8 cellular contexts compared by ENCODE assay signal in genomic region chr6:4017847-4018193, GRCh38.
A peak's percentile ranks its signal among the peaks of the same experiment; 100 is the strongest.
DNase-seq lines count a peak whose midpoint lies in the region; TF ChIP-seq lines count a peak whose summit lies in the region.

No MANE protein-coding gene starts in this region.

- peaks cover 12 to 24% (median 16%) of the 10 kb centered on the region in 11 experiments for H3K36me3 ChIP-seq in BLaER1 treated with 17β-estradiol and CSF1 and Interleukin-3, amounts not matched to agents 10 nM and 100 nM
- H3K36me3 ChIP-seq in transverse colon: no peaks in the 10 kb centered on the region

- TF ChIP-seq CTCF in GM20000 (IDR thresholded peaks at IDR 0.05; ENCODE audit: extremely low read depth, missing control alignments): no peak
- TF ChIP-seq CTCF in brain (conservative IDR thresholded peaks at IDR 0.05): no peak
- no peak for TF ChIP-seq CTCF in lower leg skin (IDR thresholded peaks at IDR 0.05)
- no peak for TF ChIP-seq CTCF in transverse colon (IDR thresholded peaks at IDR 0.05)

- H3K27me3 Mint-ChIP-seq in brain: peaks cover 12% of the 10 kb centered on the region

- peak overlapping the region; percentile 81 to 97 (median 93) for H3K9ac ChIP-seq in BLaER1 treated with 17β-estradiol and CSF1 and Interleukin-3, amounts not matched to agents 10 nM and 100 nM

- H3K27ac ChIP-seq in BLaER1 treated with 17β-estradiol and CSF1 and Interleukin-3, amounts not matched to agents 10 nM and 100 nM: peak overlapping the region; percentile 78 to 98 (median 94)
- peak overlapping the region; percentile 95 to 100 (median 99) for H3K27ac ChIP-seq in transverse colon

- intact Hi-C loops in lower leg skin (cut with DNase I; ENCODE audit: low total_unique reads): no loop called here
- intact Hi-C loops in transverse colon (cut with DNase I; ENCODE audit: low total_unique reads): no loop called here

- peak overlapping the region; percentile 66 to 88 (median 78) for H3K4me3 ChIP-seq in BLaER1 treated with 17β-estradiol and CSF1 and Interleukin-3, amounts not matched to agents 10 nM and 100 nM
- H3K4me3 ChIP-seq in lower leg skin (ENCODE audit: low read depth, poor library complexity, severe bottlenecking) (peak overlapping the region; percentile 75), transverse colon (peak overlapping the region; percentile 47 to 93 (median 76))

- in situ Hi-C loops in transverse colon (cut with MboI; ENCODE audit: low pct_ligation_motif_present in 1 of 4, low pct_unique_long_range_greater_than_20kb in 1 of 4, low sequenced_read_pairs in 3 of 4): no loop called here

- peaks cover 0 to 13% (median 6%) of the 10 kb centered on the region in 5 experiments for H3K9me3 Mint-ChIP-seq in brain

- TF ChIP-seq EP300 in transverse colon (IDR thresholded peaks at IDR 0.05; ENCODE audit: low read depth): no peak

- H3K27me3 ChIP-seq in BLaER1 treated with 17β-estradiol and CSF1 and Interleukin-3, amounts not matched to agents 10 nM and 100 nM: no peaks in the 10 kb centered on the region
- H3K27me3 ChIP-seq in transverse colon: no peaks in the 10 kb centered on the region

- H4K20me1 ChIP-seq in BLaER1 treated with 17β-estradiol and CSF1 and Interleukin-3, amounts not matched to agents 10 nM and 100 nM: peaks cover 7 to 22% (median 13%) of the 10 kb centered on the region in 11 experiments; a peak in 20 of 22 replicates

- H3K36me3 Mint-ChIP-seq in brain: peaks cover 28% of the 10 kb centered on the region

- H3K4me3 Mint-ChIP-seq in brain: peak overlapping the region; percentile 90 to 97 (median 96)

- no peak for TF ChIP-seq POLR2A in lower leg skin (IDR thresholded peaks at IDR 0.05)
- TF ChIP-seq POLR2A in transverse colon (IDR thresholded peaks at IDR 0.05): no peak

- WGBS in lower leg skin, 2 donors: 0% methylated on average over 8 of the region's 8 CpGs
- 0% methylated on average over 5 to 8 of the region's 8 CpGs for WGBS in transverse colon (ENCODE audit: low coverage in 1 of 2), 2 donors

- peaks cover 31 to 50% (median 45%) of the 10 kb centered on the region in 10 experiments for H3K4me1 ChIP-seq in BLaER1 treated with 17β-estradiol and CSF1 and Interleukin-3, amounts not matched to agents 10 nM and 100 nM
- H3K4me1 ChIP-seq in transverse colon: peaks cover 23 to 48% (median 26%) of the 10 kb centered on the region in 4 donors

- H3K4me2 ChIP-seq in BLaER1 treated with 17β-estradiol and CSF1 and Interleukin-3, amounts not matched to agents 10 nM and 100 nM: peak overlapping the region; percentile 79 to 96 (median 89)

- peaks cover 79% of the 10 kb centered on the region for H3K4me1 Mint-ChIP-seq in brain

- peak; percentile 21 for DNase-seq in GM20000 (ENCODE audit: low spot score)
- peak; percentile 60 for DNase-seq in NCI-H774 (lab: John Stamatoyannopoulos, UW)
- no peak for DNase-seq in lower leg skin (ENCODE audit: low spot score in 2 of 2)
- DNase-seq in transverse colon: no peak
- DNase-seq in effector CD4-positive, alpha-beta T cell: no peak
- DNase-seq in 8988T: no peak

- peaks cover 6 to 12% (median 7%) of the 10 kb centered on the region in 11 experiments; a peak in 14 of 22 replicates for H3K9me3 ChIP-seq in BLaER1 treated with 17β-estradiol and CSF1 and Interleukin-3, amounts not matched to agents 10 nM and 100 nM (replicated peaks in 1 of 11)
- no peaks in the 10 kb centered on the region for H3K9me3 ChIP-seq in transverse colon

- peak overlapping the region; percentile 97 to 99 (median 99) for H3K27ac Mint-ChIP-seq in brain

Comparison
In these comparisons a context has a peak if more than half of its experiments do, and no peak if none do; other contexts are left out.
1. DNase-seq: peak in GM20000 (single experiment) and NCI-H774 (single experiment); none in lower leg skin (0 of 2), transverse colon (single experiment), effector CD4-positive, alpha-beta T cell (single experiment) and 8988T (single experiment).
2. Peak in every context shown above with its lines, with median percentiles within 50 percentile points of each other: H3K4me3 ChIP-seq.